Comparison of ENCODE assay signal across 12 cellular contexts in genomic region chr17:57035971-57036481, GRCh38. TPM values are rescaled to one million over a fixed set of nuclear protein-coding genes. Genes with fewer than 3 reads are reported as not detected.
DNase-seq lines count a peak whose midpoint lies in the region; ATAC-seq and TF ChIP-seq lines count a peak whose summit lies in the region.
"Had no signal": no experiment of that assay in that cellular context is flagged by ENCODE, and none has a peak within 500 bp of the region (broad histone marks: within the 10 kb centered on the region; RNA-seq: fewer than 3 reads in every experiment).

No MANE protein-coding gene starts in this region.

- no peaks in the 10 kb centered on the region for H3K9me3 ChIP-seq in HAP-1
- H3K9me3 ChIP-seq in esophagus muscularis mucosa = no peaks in the 10 kb centered on the region
- H3K9me3 ChIP-seq in parathyroid adenoma (ENCODE audit: control insufficient read depth, low read length) = no peaks in the 10 kb centered on the region

- ATAC-seq in HG03432 (IDR thresholded peaks at IDR 0.05; ENCODE audit: unreplicated experiment) (no peak), GM18498 (IDR thresholded peaks at IDR 0.05; ENCODE audit: unreplicated experiment) (no peak)
- ATAC-seq: GM12878 had no signal

- WGBS in esophagus muscularis mucosa = 54% methylated on average over 4 of the region's 4 CpGs
- WGBS in mesendoderm (ENCODE audit: extremely low coverage, insufficient coverage, low lambda C conversion rate) = no CpG with 5 or more reads among the region's 4 CpGs

- H3K23ac ChIP-seq in mesendoderm (ENCODE audit: low read length) = no peak overlapping the region

- DNase-seq in HAP-1 (ENCODE audit: low spot score in 2 of 2) = peak; percentile 21 to 28
- peak; percentile 73 to 92 for DNase-seq in NCI-H446 (lab: John Stamatoyannopoulos, UW)
- DNase-seq in esophagus muscularis mucosa (ENCODE audit: extremely low spot score) = no peak
- DNase-seq in mesendoderm = no peak
- no peak for DNase-seq in activated CD4-positive, CD25-positive, alpha-beta regulatory T cell treated with anti-CD3 and anti-CD28 coated beads, Interleukin-2, amount 50 U/mL, for 72 hours
- DNase-seq: activated B cell treated with CpG ODN at 0.5 μM for 24 hours, posterior cingulate gyrus had no signal

- TF ChIP-seq EP300 in esophagus muscularis mucosa (IDR thresholded peaks at IDR 0.05) = no peak

- H3K27me3 ChIP-seq in HAP-1 (ENCODE audit: low read depth) = peaks cover 8% of the 10 kb centered on the region; the same call in 1 of the 2 replicates
- no peaks in the 10 kb centered on the region for H3K27me3 ChIP-seq in esophagus muscularis mucosa
- no peaks in the 10 kb centered on the region for H3K27me3 ChIP-seq in parathyroid adenoma (ENCODE audit: control insufficient read depth, insufficient read depth, low read length)
- H3K27me3 ChIP-seq in mesendoderm (ENCODE audit: insufficient read depth, low read length, poor library complexity) = no peaks in the 10 kb centered on the region

- H2AK5ac ChIP-seq in mesendoderm (ENCODE audit: low read length) = no peak overlapping the region

- no peak overlapping the region for H4K8ac ChIP-seq in mesendoderm (ENCODE audit: low read depth, low read length)

- no peak overlapping the region for H3K4me3 ChIP-seq in HAP-1
- H3K4me3 ChIP-seq in esophagus muscularis mucosa = no peak overlapping the region
- no peak overlapping the region for H3K4me3 ChIP-seq in parathyroid adenoma (ENCODE audit: low read depth, low read length)
- H3K4me3 ChIP-seq in mesendoderm (ENCODE audit: low read length) = no peak overlapping the region
- H3K4me3 ChIP-seq: GM12878 had no signal

- H3K9ac ChIP-seq in parathyroid adenoma (no peak overlapping the region), mesendoderm (ENCODE audit: low read length) (no peak overlapping the region)
- H3K9ac ChIP-seq: KMS-11 had no signal

- no peaks in the 10 kb centered on the region for H3K4me1 ChIP-seq in HAP-1
- H3K4me1 ChIP-seq in esophagus muscularis mucosa = peaks cover 40 to 63% (median 51%) of the 10 kb centered on the region in 4 donors
- peaks cover 6% of the 10 kb centered on the region for H3K4me1 ChIP-seq in parathyroid adenoma
- no peaks in the 10 kb centered on the region for H3K4me1 ChIP-seq in mesendoderm (ENCODE audit: control insufficient read depth, low read depth, low read length)

- TF ChIP-seq POLR2A in esophagus muscularis mucosa (IDR thresholded peaks at IDR 0.05; ENCODE audit: low read depth) = no peak

- intact Hi-C loops in esophagus muscularis mucosa (cut with DNase I) = no loop called here

- no peaks in the 10 kb centered on the region for H3K36me3 ChIP-seq in HAP-1 (replicated peaks)
- no peaks in the 10 kb centered on the region for H3K36me3 ChIP-seq in esophagus muscularis mucosa
- no peaks in the 10 kb centered on the region for H3K36me3 ChIP-seq in parathyroid adenoma (ENCODE audit: control insufficient read depth, insufficient read depth, low read length)
- no peaks in the 10 kb centered on the region for H3K36me3 ChIP-seq in mesendoderm (ENCODE audit: control insufficient read depth, insufficient read depth, low read length)

- peak overlapping the region; percentile 31 for H2AFZ ChIP-seq in parathyroid adenoma

- no peaks in the 10 kb centered on the region for H3K79me1 ChIP-seq in mesendoderm (ENCODE audit: low read length)

- in situ Hi-C loops in HAP-1 (cut with MboI; ENCODE audit: low sequenced_read_pairs) = no loop called here

- H3K4me2 ChIP-seq in parathyroid adenoma (ENCODE audit: low read length) (peak overlapping the region; percentile 39), mesendoderm (ENCODE audit: low read length) (no peak overlapping the region)
- H3K4me2 ChIP-seq: KMS-11 had no signal

- no peak for TF ChIP-seq CTCF in esophagus muscularis mucosa (IDR thresholded peaks at IDR 0.05)
- no peak for TF ChIP-seq CTCF in parathyroid adenoma (IDR thresholded peaks at IDR 0.05)

- no peak overlapping the region for H3K18ac ChIP-seq in mesendoderm (ENCODE audit: low read length)

- H2BK120ac ChIP-seq in mesendoderm (ENCODE audit: low read depth, low read length) = no peak overlapping the region

- no peak overlapping the region for H2BK5ac ChIP-seq in mesendoderm (ENCODE audit: low read length)

- peak overlapping the region; percentile 58 to 88 (median 76) for H3K27ac ChIP-seq in esophagus muscularis mucosa (replicated peaks in 1 of 4)
- no peak overlapping the region for H3K27ac ChIP-seq in parathyroid adenoma
- H3K27ac ChIP-seq in mesendoderm (ENCODE audit: low read depth, low read length) = no peak overlapping the region
- H3K27ac ChIP-seq: KMS-11 had no signal

- no peak overlapping the region for H3K4ac ChIP-seq in mesendoderm (ENCODE audit: low read depth, low read length)

- no peak overlapping the region for H2BK15ac ChIP-seq in mesendoderm (replicated peaks; ENCODE audit: low read depth)

- H3K79me2 ChIP-seq in parathyroid adenoma (no peaks in the 10 kb centered on the region), mesendoderm (ENCODE audit: control insufficient read depth, insufficient read depth, low read length) (no peaks in the 10 kb centered on the region)

- H4K5ac ChIP-seq in mesendoderm (ENCODE audit: low read length) = no peak overlapping the region

- no peak overlapping the region for H3K56ac ChIP-seq in mesendoderm (ENCODE audit: low read length)

RNA-seq across cellular contexts. Expression of gene AKAP1, which starts 49.0 kb away (rescaled TPM):
- total RNA-seq in esophagus muscularis mucosa = 100 to 1,000 TPM in 2 of 4 donors, 10 to 100 TPM in 2; 82.7 to 110 (median 104) TPM
- 32.9 TPM for polyA plus RNA-seq in mesendoderm (2013, experiment 1 of 2)
- 34.0 TPM for polyA plus RNA-seq in mesendoderm (2013, experiment 2 of 2)

RNA-seq across cellular contexts. Expression of gene SCPEP1, which starts 58.1 kb away (rescaled TPM):
- total RNA-seq in esophagus muscularis mucosa = 100 to 1,000 TPM in 1 of 4 donors, 10 to 100 TPM in 3; 61.0 to 111 (median 72.4) TPM
- 18.8 TPM for polyA plus RNA-seq in mesendoderm (2013, experiment 1 of 2)
- polyA plus RNA-seq in mesendoderm (2013, experiment 2 of 2) = 18.8 TPM

Comparison
In these comparisons a context has a peak if more than half of its experiments do, and no peak if none do; other contexts are left out.
1. DNase-seq: peak in HAP-1 (2 of 2) and NCI-H446 (2 of 2); none in esophagus muscularis mucosa (single experiment), mesendoderm (single experiment) and activated CD4-positive, CD25-positive, alpha-beta regulatory T cell treated with anti-CD3 and anti-CD28 coated beads, Interleukin-2, amount 50 U/mL, for 72 hours (single experiment).
2. H3K27ac ChIP-seq: peak in esophagus muscularis mucosa (4 of 4); none in parathyroid adenoma (single experiment) and mesendoderm (single experiment).